Comparison of ENCODE assay signal across 9 cellular contexts in genomic region chr17:68455756-68456528, GRCh38. TPM values are rescaled to one million over a fixed set of nuclear protein-coding genes. Genes with fewer than 3 reads are reported as not detected.
DNase-seq lines count a peak whose midpoint lies in the region; ATAC-seq, FAIRE-seq and TF ChIP-seq lines count a peak whose summit lies in the region.
"Had no signal": no experiment of that assay in that cellular context is flagged by ENCODE, and none has a peak within 500 bp of the region (broad histone marks: within the 10 kb centered on the region; RNA-seq: fewer than 3 reads in every experiment).

No MANE protein-coding gene starts in this region.

- 10% methylated on average over 7 of the region's 10 CpGs for WGBS in mesenchymal stem cell
- WGBS in urinary bladder = 33% methylated on average over 10 of the region's 10 CpGs

- H3K27ac Mint-ChIP-seq in activated naive CD4-positive, alpha-beta T cell treated with anti-CD3 and anti-CD28 coated beads for 36 hours = no peak overlapping the region
- H3K27ac Mint-ChIP-seq in activated naive CD4-positive, alpha-beta T cell treated with anti-CD3 and anti-CD28 coated beads, Interleukin-2, amount 50 U/mL, for 72 hours = no peak overlapping the region

- H3K27me3 Mint-ChIP-seq in activated naive CD4-positive, alpha-beta T cell treated with anti-CD3 and anti-CD28 coated beads for 36 hours (ENCODE audit: low read depth) = peaks cover 2% of the 10 kb centered on the region

- peaks cover 3% of the 10 kb centered on the region for H3K4me1 ChIP-seq in mesenchymal stem cell (ENCODE audit: control insufficient read depth, insufficient read depth, low read depth, low read length)
- H3K4me1 ChIP-seq in urinary bladder (ENCODE audit: insufficient read depth) = no peaks in the 10 kb centered on the region

- no peak overlapping the region for H3K4ac ChIP-seq in mesenchymal stem cell (ENCODE audit: low read depth in 1 of 2, low read length in 2 of 2)

- peak overlapping the region; percentile 95 for H3K27ac ChIP-seq in mesenchymal stem cell (ENCODE audit: low read length, poor library complexity, severe bottlenecking)
- peak overlapping the region; percentile 71 for H3K27ac ChIP-seq in urinary bladder (ENCODE audit: low read depth)

- ATAC-seq in activated naive CD4-positive, alpha-beta T cell treated with anti-CD3 and anti-CD28 coated beads, Interleukin-2, amount 50 U/mL, for 72 hours = no peak

- intact Hi-C loops in activated naive CD4-positive, alpha-beta T cell treated with anti-CD3 and anti-CD28 coated beads for 36 hours (cut with micrococcal nuclease) = loop anchor here (2.0 kb wide), 1 partner anchor 41 kb away; no protein-coding TSS in a partner anchor

- no peak for FAIRE-seq in bronchial epithelial cell (lab: Jason Lieb, UNC)
- FAIRE-seq in GM12891 (lab: Jason Lieb, UNC) = no peak
- FAIRE-seq: GM18507 had no signal

- no peak overlapping the region for H4K8ac ChIP-seq in mesenchymal stem cell (ENCODE audit: low read length)

- DNase-seq in activated naive CD4-positive, alpha-beta T cell treated with anti-CD3 and anti-CD28 coated beads for 36 hours = no peak
- no peak for DNase-seq in activated naive CD4-positive, alpha-beta T cell treated with anti-CD3 and anti-CD28 coated beads, Interleukin-2, amount 50 U/mL, for 72 hours (ENCODE audit: low spot score in 2 of 2)
- DNase-seq in NCI-H226 = peak; percentile 16
- peak; percentile 82 for DNase-seq in bronchial epithelial cell (ENCODE audit: low read depth)
- peak; percentile 82 for DNase-seq in mesenchymal stem cell
- no peak for DNase-seq in GM12891 (ENCODE audit: insufficient read length, low spot score)
- DNase-seq in GM13976 (ENCODE audit: low spot score) = no peak

- H3K4me3 Mint-ChIP-seq in activated naive CD4-positive, alpha-beta T cell treated with anti-CD3 and anti-CD28 coated beads for 36 hours = peak overlapping the region; percentile 86

- H3K9ac ChIP-seq in mesenchymal stem cell (ENCODE audit: low read length) = peak overlapping the region; percentile 98

- CTCF ChIA-PET in activated naive CD4-positive, alpha-beta T cell treated with anti-CD3 and anti-CD28 coated beads for 36 hours (lab: Charles Lee) = interaction anchor here (1.2 to 2.3 kb wide), 4 partner anchors 10 to 283 kb away, joined by 3 to 17 read pairs (median 6); no protein-coding TSS in a partner anchor

- no peak overlapping the region for H3K14ac ChIP-seq in mesenchymal stem cell (ENCODE audit: low read length in 2 of 2)

- peaks cover 36% of the 10 kb centered on the region for H3K4me1 Mint-ChIP-seq in activated naive CD4-positive, alpha-beta T cell treated with anti-CD3 and anti-CD28 coated beads for 36 hours (ENCODE audit: low read depth)

- no peak overlapping the region for H3K23ac ChIP-seq in mesenchymal stem cell (ENCODE audit: low read length in 2 of 2)

- in situ Hi-C loops in GM13976 (cut with MboI; ENCODE audit: low sequenced_read_pairs, unreplicated experiment) = no loop called here

- H2BK12ac ChIP-seq in mesenchymal stem cell (ENCODE audit: low read length in 2 of 2) = no peak overlapping the region

- no peaks in the 10 kb centered on the region for H3K36me3 Mint-ChIP-seq in activated naive CD4-positive, alpha-beta T cell treated with anti-CD3 and anti-CD28 coated beads for 36 hours (ENCODE audit: low read depth)
- H3K36me3 Mint-ChIP-seq in activated naive CD4-positive, alpha-beta T cell treated with anti-CD3 and anti-CD28 coated beads, Interleukin-2, amount 50 U/mL, for 72 hours = no peaks in the 10 kb centered on the region

- H3K36me3 ChIP-seq in bronchial epithelial cell (ENCODE audit: control insufficient read depth, insufficient read depth, low read length) = no peaks in the 10 kb centered on the region
- peaks cover 4 to 36% of the 10 kb centered on the region in 2 experiments for H3K36me3 ChIP-seq in mesenchymal stem cell (ENCODE audit: control insufficient read depth in 1 of 2, insufficient read depth in 2 of 2, low read depth in 1 of 2, low read length in 2 of 2)
- no peaks in the 10 kb centered on the region for H3K36me3 ChIP-seq in urinary bladder (ENCODE audit: insufficient read depth)

- H2BK15ac ChIP-seq in mesenchymal stem cell (ENCODE audit: low read depth, poor library complexity, severe bottlenecking) = no peak overlapping the region

- H2AK5ac ChIP-seq in mesenchymal stem cell (ENCODE audit: low read length, severe bottlenecking) = no peak overlapping the region

- TF ChIP-seq POLR2A in GM12891 (IDR thresholded peaks at IDR 0.05; ENCODE audit: low read depth, low read length) = no peak

- TF ChIP-seq CTCF in bronchial epithelial cell (IDR thresholded peaks at IDR 0.05; ENCODE audit: insufficient read depth, low read length, severe bottlenecking) (no peak), GM13976 (IDR thresholded peaks at IDR 0.05; ENCODE audit: borderline replicate concordance, control extremely low read depth, extremely low read depth, insufficient read depth, missing control alignments) (no peak)

- peak overlapping the region; percentile 87 for H3K4me2 ChIP-seq in mesenchymal stem cell (ENCODE audit: low read length, poor library complexity, severe bottlenecking)

- peaks cover 13% of the 10 kb centered on the region for H3K79me1 ChIP-seq in mesenchymal stem cell (replicated peaks; ENCODE audit: low read length, poor library complexity, severe bottlenecking)

- H3K4me3 ChIP-seq in bronchial epithelial cell (ENCODE audit: low read depth, low read length) = peak overlapping the region; percentile 71
- H3K4me3 ChIP-seq in mesenchymal stem cell (ENCODE audit: insufficient read depth in 1 of 2, low read depth in 1 of 2, low read length in 2 of 2) = peak overlapping the region; percentile 46 to 80
- peak overlapping the region; percentile 70 for H3K4me3 ChIP-seq in urinary bladder (ENCODE audit: low read depth, low read length)

- H3K27me3 ChIP-seq in bronchial epithelial cell (ENCODE audit: control insufficient read depth, insufficient read depth, low read length) = no peaks in the 10 kb centered on the region
- no peaks in the 10 kb centered on the region for H3K27me3 ChIP-seq in mesenchymal stem cell (ENCODE audit: control insufficient read depth in 1 of 2, insufficient read depth in 1 of 2, low read length in 2 of 2)

- no peak overlapping the region for H4K91ac ChIP-seq in mesenchymal stem cell (ENCODE audit: low read length)

- peak overlapping the region in 1 of 2 experiments; percentile 18 for H3K18ac ChIP-seq in mesenchymal stem cell (ENCODE audit: low read depth in 1 of 2, low read length in 2 of 2)

- H2BK5ac ChIP-seq in mesenchymal stem cell (ENCODE audit: low read depth, low read length, poor library complexity, severe bottlenecking) = no peak overlapping the region

- H3K9me3 Mint-ChIP-seq in activated naive CD4-positive, alpha-beta T cell treated with anti-CD3 and anti-CD28 coated beads for 36 hours = no peaks in the 10 kb centered on the region
- no peaks in the 10 kb centered on the region for H3K9me3 Mint-ChIP-seq in activated naive CD4-positive, alpha-beta T cell treated with anti-CD3 and anti-CD28 coated beads, Interleukin-2, amount 50 U/mL, for 72 hours

- H3K9me3 ChIP-seq in mesenchymal stem cell (ENCODE audit: control insufficient read depth, low read length) = no peaks in the 10 kb centered on the region

- H2AFZ ChIP-seq in mesenchymal stem cell (ENCODE audit: low read depth, low read length) = no peak overlapping the region

- no peak overlapping the region for H2BK120ac ChIP-seq in mesenchymal stem cell (ENCODE audit: low read depth, low read length)

TF ChIP-seq in GM12891, 5 proteins besides CTCF, POLR2A, EP300 and RAD21:
- TF ChIP-seq POLR2AphosphoS5 (IDR thresholded peaks at IDR 0.05; ENCODE audit: low read depth, low read length) (no peak), POU2F2 (IDR thresholded peaks at IDR 0.05; ENCODE audit: low read depth, low read length) (no peak), PAX5 (IDR thresholded peaks at IDR 0.05; ENCODE audit: insufficient read depth, low read length, severe bottlenecking) (no peak), TAF1 (IDR thresholded peaks at IDR 0.05; ENCODE audit: low read depth, low read length) (no peak), SPI1 (IDR thresholded peaks at IDR 0.05; ENCODE audit: low read depth, low read length) (no peak)

RNA-seq across cellular contexts. Expression of gene WIPI1, which starts 1.4 kb away (rescaled TPM):
- 10 to 100 TPM; 13.5 to 14.3 TPM for total RNA-seq in activated naive CD4-positive, alpha-beta T cell treated with anti-CD3 and anti-CD28 coated beads for 36 hours
- total RNA-seq in activated naive CD4-positive, alpha-beta T cell treated with anti-CD3 and anti-CD28 coated beads, Interleukin-2, amount 50 U/mL, for 72 hours = 10 to 100 TPM; 15.2 to 22.0 TPM
- total RNA-seq in bronchial epithelial cell = 79.5 and 86.0 TPM in 2 replicates
- 197 TPM for polyA plus RNA-seq in mesenchymal stem cell (2013, experiment 1 of 2)
- 194 TPM for polyA plus RNA-seq in mesenchymal stem cell (2013, experiment 2 of 2)
- 61.1 TPM for total RNA-seq in urinary bladder
- 35.4 TPM for polyA plus RNA-seq in urinary bladder
- polyA plus RNA-seq in GM12891 (2012; ENCODE audit: low read depth, missing spikeins) = 12.2 TPM

RNA-seq across cellular contexts. Expression of gene PRKAR1A, which starts 56.3 kb away (rescaled TPM):
- 100 to 1,000 TPM; 151 TPM for total RNA-seq in activated naive CD4-positive, alpha-beta T cell treated with anti-CD3 and anti-CD28 coated beads for 36 hours
- 100 to 1,000 TPM; 154 to 171 TPM for total RNA-seq in activated naive CD4-positive, alpha-beta T cell treated with anti-CD3 and anti-CD28 coated beads, Interleukin-2, amount 50 U/mL, for 72 hours
- total RNA-seq in bronchial epithelial cell = 226 and 248 TPM in 2 replicates
- 168 TPM for polyA plus RNA-seq in mesenchymal stem cell (2013, experiment 1 of 2)
- 173 TPM for polyA plus RNA-seq in mesenchymal stem cell (2013, experiment 2 of 2)
- 326 TPM for total RNA-seq in urinary bladder
- 183 TPM for polyA plus RNA-seq in urinary bladder
- polyA plus RNA-seq in GM12891 (2012; ENCODE audit: low read depth, missing spikeins) = 75.4 TPM

Comparison
In these comparisons a context has a peak if more than half of its experiments do, and no peak if none do; other contexts are left out.
1. DNase-seq: peak in NCI-H226 (single experiment), bronchial epithelial cell (single experiment) and mesenchymal stem cell (single experiment); none in activated naive CD4-positive, alpha-beta T cell treated with anti-CD3 and anti-CD28 coated beads for 36 hours (single experiment), activated naive CD4-positive, alpha-beta T cell treated with anti-CD3 and anti-CD28 coated beads, Interleukin-2, amount 50 U/mL, for 72 hours (0 of 2), GM12891 (single experiment) and GM13976 (single experiment).
2. Peak in every context shown above with its lines, with median percentiles within 50 percentile points of each other: H3K4me3 ChIP-seq.